In genomic region chr20:61725966-61726365, GRCh38 we compare ENCODE assay signal across 33 cellular contexts.
"Had no signal": no experiment of that assay in that cellular context is flagged by ENCODE, and none has a peak within 500 bp of the region (broad histone marks: within the 10 kb centered on the region; RNA-seq: fewer than 3 reads in every experiment).

No MANE protein-coding gene starts in this region.

- H3K4me1 Mint-ChIP-seq: activated CD4-positive, alpha-beta T cell treated with anti-CD3 and anti-CD28 coated beads for 36 hours; activated CD4-positive, alpha-beta T cell treated with anti-CD3 and anti-CD28 coated beads, Interleukin-2, amount 10 ng/mL, durations not matched to agents 24 days and 14 days; activated CD8-positive, alpha-beta memory T cell treated with anti-CD3 and anti-CD28 coated beads, Interleukin-2, amount 10 ng/mL, durations not matched to agents 7 days and 5 days; activated naive CD4-positive, alpha-beta T cell treated with anti-CD3 and anti-CD28 coated beads, Interleukin-2, amount 50 U/mL, for 24 hours; activated naive CD8-positive, alpha-beta T cell treated with anti-CD3 and anti-CD28 coated beads for 36 hours; activated naive CD8-positive, alpha-beta T cell treated with anti-CD3 and anti-CD28 coated beads, Interleukin-2, amount 50 U/mL, for 24 hours; T-helper 17 cell had no signal

- DNase-seq: activated CD4-positive, alpha-beta memory T cell treated with anti-CD3 and anti-CD28 coated beads for 36 hours; activated CD4-positive, alpha-beta T cell treated with anti-CD3 and anti-CD28 coated beads for 36 hours; activated CD4-positive, alpha-beta T cell treated with anti-CD3 and anti-CD28 coated beads, Interleukin-2, amount 10 ng/mL, durations not matched to agents 24 days and 14 days; activated CD4-positive, CD25-positive, alpha-beta regulatory T cell; activated CD4-positive, CD25-positive, alpha-beta regulatory T cell treated with anti-CD3 and anti-CD28 coated beads, Interleukin-2, amount 50 U/mL, for 72 hours; activated CD8-positive, alpha-beta memory T cell treated with anti-CD3 and anti-CD28 coated beads, Interleukin-2, amount 10 ng/mL, durations not matched to agents 7 days and 5 days; activated CD8-positive, alpha-beta memory T cell treated with anti-CD3 and anti-CD28 coated beads, Interleukin-2, amount 50 U/mL, for 4 hours; activated CD8-positive, alpha-beta T cell treated with anti-CD3 and anti-CD28 coated beads, Interleukin-2, amount 10 ng/mL, durations not matched to agents 7 days and 5 days; activated effector memory CD4-positive, alpha-beta T cell treated with anti-CD3 and anti-CD28 coated beads, Interleukin-2, amount 50 U/mL, for 16 hours; activated naive CD4-positive, alpha-beta T cell treated with anti-CD3 and anti-CD28 coated beads for 36 hours; activated naive CD8-positive, alpha-beta T cell treated with anti-CD3 and anti-CD28 coated beads for 36 hours; activated naive CD8-positive, alpha-beta T cell treated with anti-CD3 and anti-CD28 coated beads, Interleukin-2, amount 50 U/mL, for 24 hours; activated T-cell treated with anti-CD3 and anti-CD28 coated beads, Interleukin-2, amount 50 U/mL, for 1 hour; activated T-cell treated with anti-CD3 and anti-CD28 coated beads, Interleukin-2, amount 50 U/mL, for 48 hours; adrenal gland; amygdala; body of pancreas; caudate nucleus; colonic mucosa; effector CD8-positive, alpha-beta T cell; esophagus squamous epithelium; foreskin melanocyte; head of caudate nucleus; T-helper 1 cell; T-helper 17 cell had no signal

- FAIRE-seq: endometrium, endothelial cell of umbilical vein had no signal

- H3K9me3 Mint-ChIP-seq: activated CD4-positive, alpha-beta memory T cell treated with anti-CD3 and anti-CD28 coated beads for 36 hours; activated CD4-positive, alpha-beta T cell treated with anti-CD3 and anti-CD28 coated beads, Interleukin-2, amount 10 ng/mL, durations not matched to agents 24 days and 14 days; activated naive CD4-positive, alpha-beta T cell treated with anti-CD3 and anti-CD28 coated beads for 36 hours; activated naive CD4-positive, alpha-beta T cell treated with anti-CD3 and anti-CD28 coated beads, Interleukin-2, amount 50 U/mL, for 24 hours; activated naive CD8-positive, alpha-beta T cell treated with anti-CD3 and anti-CD28 coated beads for 36 hours; activated naive CD8-positive, alpha-beta T cell treated with anti-CD3 and anti-CD28 coated beads, Interleukin-2, amount 50 U/mL, for 24 hours; activated T-helper 1 cell treated with anti-CD3 and anti-CD28 coated beads, Interleukin-12 subunit alpha, Interleukin-12 subunit beta, Interleukin-2, Interleukin-4 antibody, amounts not matched to agents 30 ng/mL and 10 ng/mL and 1 ng/mL, durations not matched to agents 14 hours and 24 hours and 36 hours; activated T-helper 2 cell treated with anti-CD3 and anti-CD28 coated beads, Interferon-gamma antibody, Interleukin-2, Interleukin-4, amounts not matched to agents 10 μg/mL and 5 μg/mL and 100 μg/mL, durations not matched to agents 14 hours and 24 hours and 36 hours; T-helper 2 cell treated with Interferon-gamma antibody and Interleukin-4, amounts not matched to agents 5 μg/mL and 100 μg/mL, for 36 hours had no signal

- H3K27ac Mint-ChIP-seq: activated CD4-positive, alpha-beta memory T cell treated with anti-CD3 and anti-CD28 coated beads for 36 hours; activated CD4-positive, alpha-beta T cell treated with anti-CD3 and anti-CD28 coated beads for 36 hours; activated CD4-positive, alpha-beta T cell treated with anti-CD3 and anti-CD28 coated beads, Interleukin-2, amount 10 ng/mL, durations not matched to agents 24 days and 14 days; activated CD8-positive, alpha-beta memory T cell treated with anti-CD3 and anti-CD28 coated beads, Interleukin-2, amount 10 ng/mL, durations not matched to agents 7 days and 5 days; activated CD8-positive, alpha-beta T cell treated with anti-CD3 and anti-CD28 coated beads, Interleukin-2, amount 10 ng/mL, durations not matched to agents 7 days and 5 days; activated naive CD4-positive, alpha-beta T cell treated with anti-CD3 and anti-CD28 coated beads for 36 hours; activated naive CD4-positive, alpha-beta T cell treated with anti-CD3 and anti-CD28 coated beads, Interleukin-2, amount 50 U/mL, for 24 hours; activated naive CD8-positive, alpha-beta T cell treated with anti-CD3 and anti-CD28 coated beads for 36 hours; activated naive CD8-positive, alpha-beta T cell treated with anti-CD3 and anti-CD28 coated beads, Interleukin-2, amount 50 U/mL, for 24 hours; activated T-helper 1 cell treated with anti-CD3 and anti-CD28 coated beads, Interleukin-12 subunit alpha, Interleukin-12 subunit beta, Interleukin-2, Interleukin-4 antibody, amounts not matched to agents 30 ng/mL and 10 ng/mL and 1 ng/mL, durations not matched to agents 14 hours and 24 hours and 36 hours; activated T-helper 2 cell treated with anti-CD3 and anti-CD28 coated beads, Interferon-gamma antibody, Interleukin-2, Interleukin-4, amounts not matched to agents 10 μg/mL and 5 μg/mL and 100 μg/mL, durations not matched to agents 14 hours and 24 hours and 36 hours; T-helper 17 cell; T-helper 2 cell treated with Interferon-gamma antibody and Interleukin-4, amounts not matched to agents 5 μg/mL and 100 μg/mL, for 36 hours had no signal

- H3K36me3 Mint-ChIP-seq: activated CD4-positive, alpha-beta memory T cell treated with anti-CD3 and anti-CD28 coated beads for 36 hours; activated CD8-positive, alpha-beta memory T cell treated with anti-CD3 and anti-CD28 coated beads, Interleukin-2, amount 10 ng/mL, durations not matched to agents 7 days and 5 days; activated naive CD4-positive, alpha-beta T cell treated with anti-CD3 and anti-CD28 coated beads, Interleukin-2, amount 50 U/mL, for 24 hours; activated naive CD8-positive, alpha-beta T cell treated with anti-CD3 and anti-CD28 coated beads for 36 hours had no signal

- H3K4me3 ChIP-seq: adrenal gland, body of pancreas, colonic mucosa, esophagus squamous epithelium, gastroesophageal sphincter had no signal

- H3K4me1 ChIP-seq: adrenal gland, body of pancreas, colonic mucosa, esophagus squamous epithelium, gastroesophageal sphincter had no signal

- H3K36me3 ChIP-seq: adrenal gland, colonic mucosa, esophagus squamous epithelium, gastroesophageal sphincter had no signal

- ATAC-seq: activated CD4-positive, alpha-beta T cell treated with anti-CD3 and anti-CD28 coated beads for 36 hours; activated CD8-positive, alpha-beta memory T cell treated with anti-CD3 and anti-CD28 coated beads, Interleukin-2, amount 10 ng/mL, durations not matched to agents 7 days and 5 days; activated CD8-positive, alpha-beta T cell treated with anti-CD3 and anti-CD28 coated beads, Interleukin-2, amount 10 ng/mL, durations not matched to agents 7 days and 5 days; activated naive CD8-positive, alpha-beta T cell treated with anti-CD3 and anti-CD28 coated beads, Interleukin-2, amount 50 U/mL, for 24 hours; body of pancreas; gastroesophageal sphincter; T-helper 17 cell had no signal

- H3K4me3 Mint-ChIP-seq: activated CD4-positive, alpha-beta memory T cell treated with anti-CD3 and anti-CD28 coated beads for 36 hours; activated CD4-positive, alpha-beta T cell treated with anti-CD3 and anti-CD28 coated beads for 36 hours; activated CD4-positive, alpha-beta T cell treated with anti-CD3 and anti-CD28 coated beads, Interleukin-2, amount 10 ng/mL, durations not matched to agents 24 days and 14 days; activated CD8-positive, alpha-beta memory T cell treated with anti-CD3 and anti-CD28 coated beads, Interleukin-2, amount 10 ng/mL, durations not matched to agents 7 days and 5 days; activated CD8-positive, alpha-beta T cell treated with anti-CD3 and anti-CD28 coated beads, Interleukin-2, amount 10 ng/mL, durations not matched to agents 7 days and 5 days; activated naive CD4-positive, alpha-beta T cell treated with anti-CD3 and anti-CD28 coated beads for 36 hours; activated naive CD4-positive, alpha-beta T cell treated with anti-CD3 and anti-CD28 coated beads, Interleukin-2, amount 50 U/mL, for 24 hours; activated naive CD8-positive, alpha-beta T cell treated with anti-CD3 and anti-CD28 coated beads for 36 hours; activated naive CD8-positive, alpha-beta T cell treated with anti-CD3 and anti-CD28 coated beads, Interleukin-2, amount 50 U/mL, for 24 hours; activated T-helper 1 cell treated with anti-CD3 and anti-CD28 coated beads, Interleukin-12 subunit alpha, Interleukin-12 subunit beta, Interleukin-2, Interleukin-4 antibody, amounts not matched to agents 30 ng/mL and 10 ng/mL and 1 ng/mL, durations not matched to agents 14 hours and 24 hours and 36 hours; T-helper 17 cell; T-helper 2 cell treated with Interferon-gamma antibody and Interleukin-4, amounts not matched to agents 5 μg/mL and 100 μg/mL, for 36 hours had no signal

- H3K9me3 ChIP-seq: adrenal gland, body of pancreas, colonic mucosa, esophagus squamous epithelium, gastroesophageal sphincter had no signal

- H3K27me3 ChIP-seq: adrenal gland, body of pancreas, colonic mucosa had no signal

- H3K27ac ChIP-seq: adrenal gland, body of pancreas, colonic mucosa, epithelial cell of prostate, esophagus squamous epithelium, gastroesophageal sphincter had no signal

- H3K27me3 Mint-ChIP-seq: activated CD4-positive, alpha-beta memory T cell treated with anti-CD3 and anti-CD28 coated beads for 36 hours; activated CD4-positive, alpha-beta T cell treated with anti-CD3 and anti-CD28 coated beads for 36 hours; activated CD4-positive, alpha-beta T cell treated with anti-CD3 and anti-CD28 coated beads, Interleukin-2, amount 10 ng/mL, durations not matched to agents 24 days and 14 days; activated CD8-positive, alpha-beta memory T cell treated with anti-CD3 and anti-CD28 coated beads, Interleukin-2, amount 10 ng/mL, durations not matched to agents 7 days and 5 days; activated naive CD4-positive, alpha-beta T cell treated with anti-CD3 and anti-CD28 coated beads, Interleukin-2, amount 50 U/mL, for 24 hours; activated naive CD8-positive, alpha-beta T cell treated with anti-CD3 and anti-CD28 coated beads for 36 hours; activated naive CD8-positive, alpha-beta T cell treated with anti-CD3 and anti-CD28 coated beads, Interleukin-2, amount 50 U/mL, for 24 hours; T-helper 17 cell had no signal
